In genomic region chr6:159968295-159969203, GRCh38 we compare ENCODE assay signal across 8 cellular contexts. TPM values are rescaled to one million over a fixed set of nuclear protein-coding genes. Genes with fewer than 3 reads are reported as not detected.
DNase-seq lines count a peak whose midpoint lies in the region; ATAC-seq and TF ChIP-seq lines count a peak whose summit lies in the region.

Gene IGF2R (plus strand): TSS chr6:159969082. CDS start chr6:159969247, 165 bp downstream.

- H3K4me3 ChIP-seq in esophagus (ENCODE audit: low read depth in 1 of 2, low read length in 2 of 2) (peak within 1 kb of the TSS; percentile 97 to 100), muscle layer of colon (ENCODE audit: low read depth in 1 of 2, low read length in 2 of 2) (peak within 1 kb of the TSS; percentile 78 to 82)

- H3K27me3 Mint-ChIP-seq in activated T-cell treated with anti-CD3 and anti-CD28 coated beads, Interleukin-2, amount 50 U/mL, for 4 hours (ENCODE audit: low read depth), result no peaks in the 10 kb centered on the region

- H3K4me1 Mint-ChIP-seq in activated T-cell treated with anti-CD3 and anti-CD28 coated beads, Interleukin-2, amount 50 U/mL, for 4 hours (ENCODE audit: low read depth), result peaks cover 39% of the 10 kb centered on the region

- H3K36me3 ChIP-seq in esophagus (ENCODE audit: control insufficient read depth in 2 of 2, insufficient read depth in 2 of 2, low read length in 1 of 2) (no peaks in the 10 kb centered on the region), muscle layer of colon (ENCODE audit: insufficient read depth, low read length) (no peaks in the 10 kb centered on the region)

- peak; percentile 82 for ATAC-seq in GM21515 (IDR thresholded peaks at IDR 0.05; ENCODE audit: unreplicated experiment)
- peak; percentile 90 to 93 for ATAC-seq in activated T-cell treated with anti-CD3 and anti-CD28 coated beads, Interleukin-2, amount 50 U/mL, for 4 hours

- H3K27me3 ChIP-seq in esophagus (ENCODE audit: control insufficient read depth in 1 of 2, insufficient read depth in 2 of 2, low read length in 2 of 2) (no peaks in the 10 kb centered on the region), muscle layer of colon (ENCODE audit: control insufficient read depth in 1 of 2, insufficient read depth in 2 of 2, low read length in 2 of 2) (no peaks in the 10 kb centered on the region)

- H3K9me3 Mint-ChIP-seq in activated T-cell treated with anti-CD3 and anti-CD28 coated beads, Interleukin-2, amount 50 U/mL, for 4 hours, result no peaks in the 10 kb centered on the region

- peak; percentile 62 for DNase-seq in DMS153 (lab: John Stamatoyannopoulos, UW)
- DNase-seq in HuH-7 (ENCODE audit: low spot score), result peak; percentile 98
- peak; percentile 91 for DNase-seq in activated T-cell treated with anti-CD3 and anti-CD28 coated beads, Interleukin-2, amount 50 U/mL, for 4 hours
- DNase-seq in stimulated activated CD8-positive, alpha-beta memory T cell treated with anti-CD3 and anti-CD28 coated beads, Interleukin-7, amount 100 ng/mL, for 1 hour (ENCODE audit: low read depth in 2 of 2), result peak; percentile 81 to 82

- 2% methylated on average over 32 to 68 of the region's 68 CpGs for WGBS in esophagus, 2 donors

- H3K36me3 Mint-ChIP-seq in activated T-cell treated with anti-CD3 and anti-CD28 coated beads, Interleukin-2, amount 50 U/mL, for 4 hours (ENCODE audit: insufficient read depth), result peaks cover 2% of the 10 kb centered on the region

- peak within 1 kb of the TSS; percentile 46 for H3K9ac ChIP-seq in muscle layer of colon (ENCODE audit: low read length)

- H3K27ac ChIP-seq in esophagus (ENCODE audit: low read depth in 2 of 2, low read length in 1 of 2) (peak within 1 kb of the TSS; percentile 89 to 92), muscle layer of colon (ENCODE audit: low read depth, low read length) (peak within 1 kb of the TSS; percentile 77)

- no peaks in the 10 kb centered on the region for H3K9me3 ChIP-seq in esophagus (ENCODE audit: control insufficient read depth in 2 of 2, insufficient read depth in 1 of 2, low read depth in 1 of 2, low read length in 1 of 2)
- H3K9me3 ChIP-seq in muscle layer of colon (ENCODE audit: low read length), result no peaks in the 10 kb centered on the region

- H3K4me1 ChIP-seq in esophagus (ENCODE audit: control insufficient read depth in 2 of 2, insufficient read depth in 2 of 2, low read length in 1 of 2), result peaks cover 4 to 5% of the 10 kb centered on the region in 2 donors
- H3K4me1 ChIP-seq in muscle layer of colon (ENCODE audit: insufficient read depth, low read length), result peaks cover 13% of the 10 kb centered on the region

- H3K4me3 Mint-ChIP-seq in activated T-cell treated with anti-CD3 and anti-CD28 coated beads, Interleukin-2, amount 50 U/mL, for 4 hours, result peak within 1 kb of the TSS; percentile 95

TF ChIP-seq in PFSK-1, 5 proteins besides CTCF, POLR2A, EP300 and RAD21:
- TF ChIP-seq FOXP2 (optimal IDR thresholded peaks at IDR 0.05; ENCODE audit: borderline replicate concordance, extremely low read depth, extremely low read length, insufficient read depth) (peak; percentile 77), SIN3A (IDR thresholded peaks at IDR 0.05; ENCODE audit: borderline replicate concordance, insufficient read depth, low read length) (peak; percentile 76; the same call in 1 of the 2 replicates), POLR2AphosphoS5 (IDR thresholded peaks at IDR 0.05; ENCODE audit: low read depth, low read length) (peak; percentile 90), TAF1 (IDR thresholded peaks at IDR 0.05; ENCODE audit: borderline replicate concordance, insufficient read depth, low read length) (peak; percentile 83; the same call in 1 of the 2 replicates), REST (IDR thresholded peaks at IDR 0.05; ENCODE audit: insufficient read depth in 1 of 2, low read depth in 2 of 2, low read length in 2 of 2) (peak; percentile 35 to 59; a peak in 2 of 4 replicates)
TF ChIP-seq in PFSK-1: peak in this region for 5.

RNA-seq across cellular contexts. Expression of gene IGF2R, which starts in this region (rescaled TPM):
- 164 TPM for polyA plus RNA-seq in PFSK-1 (2012; ENCODE audit: insufficient read length, low read depth)
- total RNA-seq in activated T-cell treated with anti-CD3 and anti-CD28 coated beads, Interleukin-2, amount 50 U/mL, for 4 hours, result 10 to 100 TPM; 44.9 to 65.3 (median 58.2) TPM
- polyA plus RNA-seq in esophagus, result 10 to 100 TPM; 12.9 to 15.0 TPM

Comparison
In these comparisons a context has a peak if more than half of its experiments do, and no peak if none do; other contexts are left out.
1. Peak in every context shown above with its lines: DNase-seq, ATAC-seq, H3K4me3 ChIP-seq and H3K27ac ChIP-seq.